Comparison of ENCODE assay signal across 11 cellular contexts in genomic region chr10:43857206-43857952, GRCh38.
DNase-seq lines count a peak whose midpoint lies in the region; ATAC-seq and TF ChIP-seq lines count a peak whose summit lies in the region.
"Had no signal": no experiment of that assay in that cellular context is flagged by ENCODE, and none has a peak within 500 bp of the region (broad histone marks: within the 10 kb centered on the region; RNA-seq: fewer than 3 reads in every experiment).

No MANE protein-coding gene starts in this region.

- TF ChIP-seq CTCF in RWPE2 (IDR thresholded peaks at IDR 0.05; ENCODE audit: poor library complexity, severe bottlenecking) (no peak), fibroblast of mammary gland (conservative IDR thresholded peaks at IDR 0.05; ENCODE audit: control insufficient read depth, insufficient read depth, low read depth, low read length) (no peak), smooth muscle cell (IDR thresholded peaks at IDR 0.05; ENCODE audit: borderline replicate concordance, insufficient read depth, poor library complexity, severe bottlenecking) (no peak), RWPE1 (conservative IDR thresholded peaks at IDR 0.05; ENCODE audit: low read depth) (no peak)

- H2AFZ ChIP-seq in smooth muscle cell (ENCODE audit: low read depth) = no peak overlapping the region

- CTCF ChIA-PET in RWPE1 (lab: Yijun Ruan, JAX) = interaction anchor here (0.7 kb wide), 1 partner anchor 512 kb away, joined by 3 read pairs; no protein-coding TSS in a partner anchor

- H3F3A ChIP-seq in smooth muscle cell (ENCODE audit: low read depth) = no peaks in the 10 kb centered on the region

- ATAC-seq in RWPE2 (ENCODE audit: low read depth) = 0 out of 3 replicates have a peak, but pooled peaks have one; percentile 27
- no peak for ATAC-seq in HG03342 (IDR thresholded peaks at IDR 0.05; ENCODE audit: unreplicated experiment)

- H3K27ac ChIP-seq in RWPE2 (ENCODE audit: poor library complexity, severe bottlenecking) = no peak overlapping the region
- H3K27ac ChIP-seq in smooth muscle cell (ENCODE audit: low read depth) = peak overlapping the region; percentile 61
- H3K27ac ChIP-seq in RWPE1 = no peak overlapping the region
- H3K27ac ChIP-seq: sigmoid colon had no signal

- H3K36me3 ChIP-seq in RWPE2 (ENCODE audit: low read depth) (no peaks in the 10 kb centered on the region), smooth muscle cell (ENCODE audit: low read depth) (no peaks in the 10 kb centered on the region)
- H3K36me3 ChIP-seq: sigmoid colon had no signal

- peak overlapping the region; percentile 74 for H3K4me2 ChIP-seq in smooth muscle cell

- H3K4me1 ChIP-seq in RWPE2 (ENCODE audit: insufficient read depth, poor library complexity, severe bottlenecking) = no peaks in the 10 kb centered on the region
- H3K4me1 ChIP-seq in smooth muscle cell (ENCODE audit: low read depth) = peaks cover 14% of the 10 kb centered on the region

- H3K9ac ChIP-seq in smooth muscle cell (ENCODE audit: low read depth) = no peak overlapping the region

- no peaks in the 10 kb centered on the region for H3K27me3 ChIP-seq in RWPE2 (ENCODE audit: insufficient read depth, poor library complexity, severe bottlenecking)
- no peaks in the 10 kb centered on the region for H3K27me3 ChIP-seq in smooth muscle cell (ENCODE audit: low read depth)
- H3K27me3 ChIP-seq: sigmoid colon had no signal

- H3K79me2 ChIP-seq in smooth muscle cell (ENCODE audit: low read depth) = no peaks in the 10 kb centered on the region

- no peaks in the 10 kb centered on the region for H4K20me1 ChIP-seq in smooth muscle cell (ENCODE audit: low read depth)

- peak; percentile 61 for DNase-seq in GM04503 (ENCODE audit: low read depth)
- DNase-seq in RWPE2 (ENCODE audit: low spot score) = no peak
- peak; percentile 95 for DNase-seq in fibroblast of mammary gland (ENCODE audit: low read depth)
- no peak for DNase-seq in smooth muscle cell (lab: John Stamatoyannopoulos, UW; ENCODE audit: unreplicated experiment)
- no peak for DNase-seq in RWPE1 (ENCODE audit: low spot score)
- DNase-seq in SKM-1 (lab: John Stamatoyannopoulos, UW; ENCODE audit: unreplicated experiment) = no peak
- DNase-seq: anterior cingulate cortex, NCI-H69, sigmoid colon, T-cell had no signal

- WGBS in smooth muscle cell (ENCODE audit: low lambda C conversion rate) = 14% methylated on average over 6 of the region's 6 CpGs

- POLR2A ChIA-PET in RWPE1 (lab: Yijun Ruan, JAX; ENCODE audit: low non-redundant PET) = no interaction called here

- no peaks in the 10 kb centered on the region for H3K9me3 ChIP-seq in RWPE2 (ENCODE audit: severe bottlenecking)
- no peaks in the 10 kb centered on the region for H3K9me3 ChIP-seq in smooth muscle cell (replicated peaks; ENCODE audit: low read depth)
- H3K9me3 ChIP-seq: sigmoid colon had no signal

- H3K4me3 ChIP-seq in RWPE2 (ENCODE audit: severe bottlenecking) (no peak overlapping the region), fibroblast of mammary gland (ENCODE audit: control insufficient read depth, low read depth, low read length) (no peak overlapping the region), smooth muscle cell (no peak overlapping the region)
- H3K4me3 ChIP-seq: sigmoid colon had no signal

Comparison
In these comparisons a context has a peak if more than half of its experiments do, and no peak if none do; other contexts are left out.
1. DNase-seq: peak in GM04503 (single experiment) and fibroblast of mammary gland (single experiment); none in RWPE2 (single experiment), smooth muscle cell (single experiment), RWPE1 (single experiment) and SKM-1 (single experiment).